ENCODE assay signal across 33 cellular contexts in the genomic region with DNA sequence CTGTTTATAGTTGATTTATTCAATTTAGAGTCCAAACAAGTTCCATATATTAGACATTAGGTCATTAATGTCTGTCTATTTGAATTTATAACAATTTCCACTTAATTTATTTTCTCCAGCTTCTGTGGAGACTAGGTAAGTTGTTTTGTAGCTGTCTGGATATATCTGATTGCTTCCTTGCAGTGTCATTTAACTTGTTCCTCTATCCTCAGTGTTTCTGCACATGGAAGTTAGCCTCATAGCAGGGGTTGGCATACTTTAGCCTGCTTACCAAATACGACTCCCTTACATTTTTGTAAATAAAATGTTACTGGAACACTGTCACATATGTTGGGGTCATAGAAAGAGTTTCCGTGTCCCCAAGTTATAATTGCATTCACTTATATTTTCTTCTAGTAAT.
DNase-seq lines count a peak whose midpoint lies in the region; ATAC-seq, FAIRE-seq and TF ChIP-seq lines count a peak whose summit lies in the region.
"Had no signal": no experiment of that assay in that cellular context is flagged by ENCODE, and none has a peak within 500 bp of the region (broad histone marks: within the 10 kb centered on the region; RNA-seq: fewer than 3 reads in every experiment).

No MANE protein-coding gene starts in this region.

- BruUV-seq in HepG2 (replicated peaks; lab: Mats Ljungman, UMichigan) (no TSS peak), HCT116 (replicated peaks; lab: Mats Ljungman, UMichigan) (no TSS peak)

- RAD21 ChIA-PET in HCT116 (lab: Charles Lee; ENCODE audit: low non-redundant PET in 1 of 2, low total read pairs in 2 of 2, uncharacterized antibody in 2 of 2, unreplicated experiment in 2 of 2) = no interaction called here

- TF ChIP-seq POLR2A in HepG2 (IDR thresholded peaks at IDR 0.05; ENCODE audit: insufficient read depth in 1 of 2, low read depth in 2 of 2, low read length in 2 of 2) (no peak), right lobe of liver (IDR thresholded peaks at IDR 0.05) (no peak), HCT116 (IDR thresholded peaks at IDR 0.05; ENCODE audit: borderline replicate concordance, extremely low read depth, insufficient read depth, insufficient read length) (no peak), prostate gland (IDR thresholded peaks at IDR 0.05) (no peak)

- H3K79me2 ChIP-seq in HepG2 (ENCODE audit: insufficient read depth, low read length) (no peaks in the 10 kb centered on the region), HCT116 (ENCODE audit: insufficient read depth, low read length) (no peaks in the 10 kb centered on the region)

- TF ChIP-seq EP300 in HepG2 (IDR thresholded peaks at IDR 0.05; ENCODE audit: low read depth in 2 of 2, low read length in 2 of 2) (no peak), HepG2 (CRISPR knock-in tag; IDR thresholded peaks at IDR 0.05; ENCODE audit: borderline replicate concordance) (no peak)

- no peak for DNase-seq in HepG2 (ENCODE audit: low spot score)
- no peak for DNase-seq in right lobe of liver
- no peak for DNase-seq in HCT116 (ENCODE audit: low read depth, low spot score)
- DNase-seq in NCI-H1105 (lab: John Stamatoyannopoulos, UW) = no peak
- no peak for DNase-seq in prostate gland (ENCODE audit: low spot score)
- DNase-seq: 8988T; ACHN; AML-193; BE2C; C1 segment of cervical spinal cord; Caco-2; Calu3; CD4-positive, alpha-beta memory T cell; CD4-positive, alpha-beta T cell; CD4-positive, CD25-positive, alpha-beta regulatory T cell; CD8-positive, alpha-beta memory T cell; CD8-positive, alpha-beta T cell; COR-L47; DMS 273 treated with DMSO at 0.1 percent for 48 hours; DMS153; DMS53; DMS79; DMS79 treated with DMSO at 0.1 percent for 48 hours; DND-41; EL had no signal

- POLR2A ChIA-PET in HepG2 (lab: Yijun Ruan, JAX) (no interaction called here), HCT116 (lab: Charles Lee) (no interaction called here), HEK293 (lab: Yijun Ruan, JAX) (no interaction called here)

- H3K9me3 ChIP-seq in HepG2 (ENCODE audit: low read length) = no peaks in the 10 kb centered on the region; the same call in 1 of the 2 replicates
- no peaks in the 10 kb centered on the region for H3K9me3 ChIP-seq in right lobe of liver
- peaks cover 0 to 5% of the 10 kb centered on the region in 2 experiments; a peak in 1 of 4 replicates for H3K9me3 ChIP-seq in HCT116 (ENCODE audit: control insufficient read depth in 1 of 2, insufficient read depth in 1 of 2, low read depth in 1 of 2, low read length in 2 of 2)
- H3K9me3 ChIP-seq in HEK293 (ENCODE audit: control insufficient read depth, insufficient read depth, low read depth, low read length) = no peaks in the 10 kb centered on the region; the same call in 1 of the 2 replicates
- no peaks in the 10 kb centered on the region for H3K9me3 ChIP-seq in prostate gland
- H3K9me3 ChIP-seq: BE2C, Caco-2 had no signal

- H3K36me3 ChIP-seq in HepG2 (replicated peaks in 1 of 2; ENCODE audit: control insufficient read depth in 1 of 2, insufficient read depth in 2 of 2, low read length in 2 of 2) = no peaks in the 10 kb centered on the region
- no peaks in the 10 kb centered on the region for H3K36me3 ChIP-seq in right lobe of liver
- H3K36me3 ChIP-seq in HCT116 (ENCODE audit: control insufficient read depth in 1 of 2, insufficient read depth in 2 of 2, low read length in 2 of 2) = no peaks in the 10 kb centered on the region
- H3K36me3 ChIP-seq in HEK293 (ENCODE audit: control insufficient read depth in 2 of 2, insufficient read depth in 1 of 2, low read length in 2 of 2) = no peaks in the 10 kb centered on the region
- no peaks in the 10 kb centered on the region for H3K36me3 ChIP-seq in prostate gland
- H3K36me3 ChIP-seq: BE2C; BLaER1; BLaER1 treated with 17β-estradiol and CSF1 and Interleukin-3, amounts not matched to agents 10 nM and 100 nM had no signal

- no peaks in the 10 kb centered on the region for H3K9me2 ChIP-seq in HCT116 (ENCODE audit: insufficient read depth)

- H3K9ac ChIP-seq in HepG2 (ENCODE audit: insufficient read depth, low read depth, low read length) (no peak overlapping the region), HCT116 (ENCODE audit: low read length) (no peak overlapping the region)
- H3K9ac ChIP-seq: BLaER1; BLaER1 treated with 17β-estradiol and CSF1 and Interleukin-3, amounts not matched to agents 10 nM and 100 nM had no signal

- H3K27me3 ChIP-seq in HepG2 (ENCODE audit: control insufficient read depth in 1 of 2, insufficient read depth in 2 of 2, low read length in 2 of 2) (no peaks in the 10 kb centered on the region), right lobe of liver (no peaks in the 10 kb centered on the region), HCT116 (ENCODE audit: insufficient read depth, low read length) (no peaks in the 10 kb centered on the region), prostate gland (replicated peaks; ENCODE audit: insufficient read depth) (no peaks in the 10 kb centered on the region)
- H3K27me3 ChIP-seq: BE2C; BLaER1; BLaER1 treated with 17β-estradiol and CSF1 and Interleukin-3, amounts not matched to agents 10 nM and 100 nM had no signal

- in situ Hi-C loops in HepG2 (cut with HindIII; ENCODE audit: extremely low pct_ligation_motif_present, low pct_unique_long_range_greater_than_20kb) = no loop called here

- H2AFZ ChIP-seq in HepG2 (ENCODE audit: low read length) (no peak overlapping the region), HCT116 (ENCODE audit: low read depth, low read length, poor library complexity, severe bottlenecking) (no peak overlapping the region)

- intact Hi-C loops in HepG2 (cut with micrococcal nuclease; ENCODE audit: unreplicated experiment) (no loop called here), right lobe of liver (cut with DNase I) (no loop called here), HCT116 (cut with micrococcal nuclease) (no loop called here), prostate gland (cut with DNase I) (no loop called here)

- H3K27ac ChIP-seq in HepG2 (ENCODE audit: extremely low read length, insufficient read depth, low read length) (no peak overlapping the region), right lobe of liver (no peak overlapping the region), HCT116 (ENCODE audit: low read depth, low read length) (no peak overlapping the region), HEK293 (ENCODE audit: extremely low read depth, low read depth, low read length) (no peak overlapping the region), prostate gland (no peak overlapping the region)
- H3K27ac ChIP-seq: 22Rv1; A549; BLaER1; BLaER1 treated with 17β-estradiol and CSF1 and Interleukin-3, amounts not matched to agents 10 nM and 100 nM; C4-2B had no signal

- CTCF ChIA-PET in HepG2 (lab: Yijun Ruan, JAX; ENCODE audit: low intra/inter-chr PET ratio, low total read pairs) = no interaction called here
- CTCF ChIA-PET in HCT116 (lab: Charles Lee) = no interaction called here
- CTCF ChIA-PET in HEK293 (lab: Yijun Ruan, JAX) = interaction anchor here (0.5 kb wide), 1 partner anchor 360 kb away, joined by 8 read pairs; no protein-coding TSS in a partner anchor

- no peaks in the 10 kb centered on the region for H3K4me1 ChIP-seq in HepG2 (ENCODE audit: insufficient read depth, low read length)
- H3K4me1 ChIP-seq in right lobe of liver = peaks cover 0 to 9% (median 0%) of the 10 kb centered on the region in 4 donors
- no peaks in the 10 kb centered on the region for H3K4me1 ChIP-seq in HCT116 (ENCODE audit: control insufficient read depth in 1 of 2, insufficient read depth in 2 of 2, low read length in 2 of 2)
- no peaks in the 10 kb centered on the region for H3K4me1 ChIP-seq in HEK293 (ENCODE audit: control insufficient read depth, insufficient read depth, low read length)
- H3K4me1 ChIP-seq in prostate gland (replicated peaks) = no peaks in the 10 kb centered on the region
- H3K4me1 ChIP-seq: A549, BE2C, BLaER1, Caco-2 had no signal

- no peak overlapping the region for H3K4me2 ChIP-seq in HepG2 (ENCODE audit: low read depth, low read length)
- no peak overlapping the region for H3K4me2 ChIP-seq in HCT116 (ENCODE audit: low read length)
- H3K4me2 ChIP-seq: A549; BLaER1; BLaER1 treated with 17β-estradiol and CSF1 and Interleukin-3, amounts not matched to agents 10 nM and 100 nM had no signal

- no peak for FAIRE-seq in HepG2 (lab: Jason Lieb, UNC)
- FAIRE-seq: A204.1, A549, D721Med had no signal

- no peaks in the 10 kb centered on the region for H4K20me1 ChIP-seq in HepG2 (ENCODE audit: insufficient read depth, low read length)
- H4K20me1 ChIP-seq in HCT116 (ENCODE audit: insufficient read depth) = no peaks in the 10 kb centered on the region
- H4K20me1 ChIP-seq: BLaER1; BLaER1 treated with 17β-estradiol and CSF1 and Interleukin-3, amounts not matched to agents 10 nM and 100 nM had no signal

- TF ChIP-seq CTCF in HepG2 (CRISPR knock-in tag; IDR thresholded peaks at IDR 0.05) = no peak
- no peak for TF ChIP-seq CTCF in right lobe of liver (IDR thresholded peaks at IDR 0.05)
- no peak for TF ChIP-seq CTCF in HCT116 (IDR thresholded peaks at IDR 0.05 in 2 of 3, conservative IDR thresholded peaks at IDR 0.05 in 1 of 3; ENCODE audit: borderline replicate concordance in 1 of 3, insufficient read depth in 1 of 3, low read depth in 2 of 3, low read length in 2 of 3)
- no peak for TF ChIP-seq CTCF in HEK293 (tag by site-specific recombination; IDR thresholded peaks at IDR 0.05)
- TF ChIP-seq CTCF in prostate gland (IDR thresholded peaks at IDR 0.05) = no peak

- ATAC-seq in HepG2 (no peak), right lobe of liver (no peak), HCT116 (no peak)
- ATAC-seq: A549; CD8-positive, alpha-beta T cell had no signal

- H3K4me3 ChIP-seq in HepG2 (replicated peaks in 1 of 3; ENCODE audit: insufficient read depth in 1 of 3, low read depth in 2 of 3, low read length in 3 of 3) (no peak overlapping the region), right lobe of liver (no peak overlapping the region), HCT116 (replicated peaks in 1 of 2; ENCODE audit: low read depth in 1 of 2, low read length in 2 of 2) (no peak overlapping the region), HEK293 (ENCODE audit: low read depth, low read length) (no peak overlapping the region), prostate gland (no peak overlapping the region)
- H3K4me3 ChIP-seq: A549; BLaER1; BLaER1 treated with 17β-estradiol and CSF1 and Interleukin-3, amounts not matched to agents 10 nM and 100 nM had no signal

- WGBS in HepG2 (ENCODE audit: low lambda C conversion rate) = 35% methylated on average over 2 of the region's 2 CpGs
- 55% methylated on average over 2 of the region's 2 CpGs for WGBS in right lobe of liver (ENCODE audit: insufficient coverage, low coverage, low lambda C conversion rate, missing lambda C conversion rate)
- 90% methylated on average over 2 of the region's 2 CpGs for WGBS in prostate gland

- no peak for TF ChIP-seq RAD21 in HepG2 (CRISPR knock-in tag; IDR thresholded peaks at IDR 0.05)
- no peak for TF ChIP-seq RAD21 in HCT116 (IDR thresholded peaks at IDR 0.05; ENCODE audit: low read depth)

TF ChIP-seq in HepG2, 621 proteins besides CTCF, POLR2A, EP300 and RAD21 (continues in another document):
- TF ChIP-seq MLLT10 (CRISPR knock-in tag; IDR thresholded peaks at IDR 0.05) = no peak

TF ChIP-seq in HEK293, 187 proteins besides CTCF, POLR2A, EP300 and RAD21:
- TF ChIP-seq SETDB1 (IDR thresholded peaks at IDR 0.05; ENCODE audit: insufficient read length, low read length) = peak; percentile 52
- no peak for TF ChIP-seq ZNF169 (tag by site-specific recombination; IDR thresholded peaks at IDR 0.05)
